31 cellular contexts compared by ENCODE assay signal in the genomic region with DNA sequence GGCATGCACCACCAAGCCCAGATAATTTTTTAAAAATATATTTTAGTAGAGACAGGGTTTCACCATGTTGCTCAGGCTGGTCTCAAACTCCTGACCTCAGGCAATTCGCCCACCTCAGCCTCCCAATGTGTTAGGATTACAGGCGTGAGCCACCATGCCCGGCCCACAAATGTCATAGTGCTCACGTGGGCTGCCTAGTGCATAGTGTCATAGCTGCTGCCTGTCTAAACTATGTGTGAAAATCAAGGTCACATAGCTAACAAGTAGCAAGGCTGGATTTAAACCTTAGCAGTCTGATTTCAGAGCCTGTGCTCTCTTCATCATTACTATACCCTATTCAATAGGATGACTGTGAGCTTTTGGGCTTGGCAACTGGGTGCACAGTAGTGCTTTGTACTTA. TPM values are rescaled to one million over a fixed set of nuclear protein-coding genes. Genes with fewer than 3 reads are reported as not detected.
"Had no signal": no experiment of that assay in that cellular context is flagged by ENCODE, and none has a peak within 500 bp of the region (broad histone marks: within the 10 kb centered on the region; RNA-seq: fewer than 3 reads in every experiment).

No MANE protein-coding gene starts in this region.

- H3K27me3 Mint-ChIP-seq: effector memory CD8-positive, alpha-beta T cell had no signal

- H3K4me3 Mint-ChIP-seq: dendritic cell treated with granulocyte-macrophage colony-stimulating factor and Interleukin-4, amounts not matched to agents 40 ng/mL and 50 ng/mL, for 4 days; effector memory CD8-positive, alpha-beta T cell; endodermal cell; mesothelial cell of epicardium had no signal

- H3K36me3 Mint-ChIP-seq: mesothelial cell of epicardium had no signal

- H3K27ac Mint-ChIP-seq: dendritic cell treated with granulocyte-macrophage colony-stimulating factor and Interleukin-4, amounts not matched to agents 40 ng/mL and 50 ng/mL, for 4 days; effector memory CD8-positive, alpha-beta T cell; endodermal cell; mesothelial cell of epicardium had no signal

- H3K4me1 Mint-ChIP-seq: mesothelial cell of epicardium had no signal

- DNase-seq: colonic mucosa; cortex of kidney; effector CD8-positive, alpha-beta T cell; effector memory CD8-positive, alpha-beta T cell; endodermal cell; erythroblast; esophagus squamous epithelium; foreskin fibroblast; foreskin melanocyte; gastrocnemius medialis; glutamatergic neuron; head of caudate nucleus; heart right ventricle; hippocampal formation; left cardiac atrium; left lung; left ventricle myocardium superior; lower lobe of right lung; mesenchymal stem cell; mucosa of descending colon had no signal

- H3K9me3 Mint-ChIP-seq: dendritic cell treated with granulocyte-macrophage colony-stimulating factor and Interleukin-4, amounts not matched to agents 40 ng/mL and 50 ng/mL, for 4 days; effector memory CD8-positive, alpha-beta T cell; endodermal cell had no signal

- ATAC-seq: effector memory CD8-positive, alpha-beta T cell; esophagus mucosa; gastrocnemius medialis; left cardiac atrium; left lung; left ventricle myocardium superior; lower lobe of right lung; mucosa of descending colon had no signal

RNA-seq across cellular contexts. Expression of a gene that starts 10.3 kb away (rescaled TPM):
- total RNA-seq: colonic mucosa, dermis microvascular lymphatic vessel endothelial cell, endodermal cell, esophagus mucosa, esophagus squamous epithelium, gastrocnemius medialis, glomerular endothelial cell, heart right ventricle, kidney epithelial cell, left cardiac atrium, left ventricle myocardium superior, lower leg skin, lung microvascular endothelial cell, mesenteric fat pad, mucosa of descending colon, myocyte had no signal
- polyA plus RNA-seq: heart right ventricle, keratinocyte had no signal

RNA-seq across cellular contexts. Expression of a gene that starts 41.8 kb away (rescaled TPM):
- total RNA-seq: dermis microvascular lymphatic vessel endothelial cell, endodermal cell, gastrocnemius medialis, glomerular endothelial cell, heart right ventricle, kidney epithelial cell, left cardiac atrium, left ventricle myocardium superior, lower leg skin, lung microvascular endothelial cell, mesenteric fat pad, myocyte had no signal
- polyA plus RNA-seq: heart right ventricle, keratinocyte had no signal
